Comparison of ENCODE assay signal across 25 cellular contexts in the genomic region with DNA sequence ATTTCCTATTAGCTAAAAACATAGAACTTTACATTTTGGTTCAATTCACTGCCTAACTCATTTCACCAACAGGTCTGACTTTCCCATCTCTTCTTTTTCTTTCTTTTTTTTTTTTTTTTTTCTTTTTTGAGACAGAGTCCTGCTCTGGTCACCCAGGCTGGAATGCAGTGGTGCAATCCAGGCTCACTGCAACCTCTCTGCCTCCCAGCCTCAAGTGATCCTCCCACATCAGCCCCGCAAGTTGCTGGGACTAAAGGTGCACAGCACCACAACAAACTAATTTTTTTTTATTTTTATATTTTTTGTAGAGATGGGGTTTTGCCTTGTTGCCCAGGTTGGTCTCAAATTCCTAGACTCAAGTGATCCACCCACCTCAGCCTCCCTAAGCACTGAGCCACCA.
"Had no signal": no experiment of that assay in that cellular context is flagged by ENCODE, and none has a peak within 500 bp of the region (broad histone marks: within the 10 kb centered on the region; RNA-seq: fewer than 3 reads in every experiment).

No MANE protein-coding gene starts in this region.

- H3K4me1 ChIP-seq: neural progenitor cell, parathyroid adenoma, psoas muscle, sigmoid colon, stomach, thyroid gland, tibial nerve, upper lobe of left lung, vagina had no signal

- H3K9me3 ChIP-seq: ovary, psoas muscle, sigmoid colon, stomach, thoracic aorta, thyroid gland, tibial nerve, upper lobe of left lung, vagina had no signal

- H2AFZ ChIP-seq: neural progenitor cell, parathyroid adenoma had no signal

- H3K27me3 ChIP-seq: ovary, sigmoid colon, thyroid gland, upper lobe of left lung, vagina had no signal

- ATAC-seq: natural killer cell; psoas muscle; right cardiac atrium; stimulated activated effector memory CD8-positive, alpha-beta T cell treated with anti-CD3 and anti-CD28 coated beads, Interleukin-12 subunit alpha, Interleukin-12 subunit beta, amount 100 ng/mL, for 72 hours; stimulated activated naive B cell treated with anti-CD40 and anti-IgM and Interleukin-4, amounts not matched to agents 10 μg/mL and 1 μg/mL and 100 μg/mL, for 72 hours had no signal

- H3K4me3 ChIP-seq: neural progenitor cell, ovary, psoas muscle, sigmoid colon, stomach, thoracic aorta, thyroid gland, tibial nerve, upper lobe of left lung, vagina had no signal

- H3K9ac ChIP-seq: neural progenitor cell, parathyroid adenoma had no signal

- H3K4me2 ChIP-seq: neural progenitor cell had no signal

- FAIRE-seq: small intestine, urothelium cell line had no signal

- H3K27ac ChIP-seq: neural progenitor cell, ovary, parathyroid adenoma, psoas muscle, sigmoid colon, stomach, thoracic aorta, thyroid gland, tibial nerve, upper lobe of left lung, vagina had no signal

- DNase-seq: natural killer cell; occipital lobe; ovary; posterior cingulate gyrus; psoas muscle; right cardiac atrium; sigmoid colon; small intestine; stimulated activated CD4-positive, alpha-beta T cell treated with anti-CD3 and anti-CD28 coated beads, Interleukin-15, amount 100 ng/mL, for 24 hours; stimulated activated CD4-positive, alpha-beta T cell treated with anti-CD3 and anti-CD28 coated beads, Interleukin-2, amount 100 ng/mL, for 24 hours; stimulated activated CD4-positive, alpha-beta T cell treated with anti-CD3 and anti-CD28 coated beads, Interleukin-2, amount 100 ng/mL, for 48 hours; stimulated activated CD4-positive, alpha-beta T cell treated with anti-CD3 and anti-CD28 coated beads, Interleukin-4, amount 100 ng/mL, for 24 hours; stimulated activated naive B cell treated with anti-CD40 and anti-IgM and Interleukin-4, amounts not matched to agents 10 μg/mL and 1 μg/mL and 100 μg/mL, for 72 hours; stimulated activated naive CD4-positive, alpha-beta T cell treated with Interleukin-2 at 50 U/mL for 16 hours; stomach; thyroid gland; trophoblast cell; upper lobe of left lung had no signal

- H3K36me3 ChIP-seq: neural progenitor cell, ovary, sigmoid colon, stomach, thoracic aorta, thyroid gland, tibial nerve, upper lobe of left lung, vagina had no signal

- H3K79me2 ChIP-seq: parathyroid adenoma had no signal
